ENCODE assay signal across 14 cellular contexts in the genomic region with DNA sequence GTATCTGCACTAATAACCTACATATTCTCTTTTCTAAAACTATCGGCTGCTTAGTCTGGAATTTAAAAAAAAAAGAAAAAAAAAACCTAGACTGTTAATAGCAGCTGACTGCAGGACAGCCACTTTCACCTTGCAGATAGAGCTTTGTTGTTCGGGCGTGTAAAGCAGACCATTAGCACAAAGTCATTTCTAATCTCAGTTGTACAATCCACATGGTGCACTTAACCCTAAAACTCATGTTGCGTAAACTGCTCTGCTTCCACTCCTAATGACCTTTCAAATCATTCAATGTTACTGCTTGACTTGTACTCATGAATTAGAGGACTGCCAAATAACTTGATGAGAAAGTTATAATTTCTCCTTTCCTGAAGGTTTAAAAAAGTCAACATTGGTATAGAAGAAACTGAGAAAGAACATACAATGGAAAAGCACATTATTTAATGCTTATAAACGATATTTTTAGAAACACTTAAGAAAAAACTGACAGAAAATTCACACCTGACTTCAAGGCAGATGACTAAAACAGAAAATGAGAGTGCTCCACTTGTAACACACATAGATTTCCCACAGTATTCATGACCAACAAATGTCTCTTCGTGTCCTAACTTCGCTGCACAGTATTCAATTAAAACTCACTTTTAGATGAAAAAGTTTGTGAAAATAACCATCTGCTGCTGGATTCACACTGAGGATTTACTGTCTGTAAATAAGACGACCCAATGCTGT. TPM values are rescaled to one million over a fixed set of nuclear protein-coding genes. Genes with fewer than 3 reads are reported as not detected.
DNase-seq lines count a peak whose midpoint lies in the region; ATAC-seq, FAIRE-seq and TF ChIP-seq lines count a peak whose summit lies in the region.
"Had no signal": no experiment of that assay in that cellular context is flagged by ENCODE, and none has a peak within 500 bp of the region (broad histone marks: within the 10 kb centered on the region; RNA-seq: fewer than 3 reads in every experiment).

No MANE protein-coding gene starts in this region.

- no peak for TF ChIP-seq EP300 in GM12878 (IDR thresholded peaks at IDR 0.05; ENCODE audit: borderline replicate concordance in 1 of 2, control insufficient read depth in 1 of 2, low read depth in 2 of 2, low read length in 2 of 2)

- intact Hi-C loops in A673 (cut with micrococcal nuclease; ENCODE audit: unreplicated experiment): no loop called here
- intact Hi-C loops in GM12878 (cut with micrococcal nuclease; ENCODE audit: unreplicated experiment): no loop called here

- RAD21 ChIA-PET in GM12878 (lab: Charles Lee; ENCODE audit: unreplicated experiment): no interaction called here

- TSS peak; percentile 24 for BruUV-seq in A673 (replicated peaks; lab: Mats Ljungman, UMichigan)
- no TSS peak for BruUV-seq in GM12878 (replicated peaks; lab: Mats Ljungman, UMichigan)

- TF ChIP-seq CTCF in A673 (conservative IDR thresholded peaks at IDR 0.05; ENCODE audit: low read depth, low read length): no peak
- no peak for TF ChIP-seq CTCF in HFF-Myc (IDR thresholded peaks at IDR 0.05; ENCODE audit: low read depth, low read length, missing control alignments)
- TF ChIP-seq CTCF in GM12878 (IDR thresholded peaks at IDR 0.05 in 2 of 3, conservative IDR thresholded peaks at IDR 0.05 in 1 of 3; ENCODE audit: control insufficient read depth in 2 of 3, extremely low read depth in 1 of 3, insufficient read depth in 1 of 3, low read depth in 3 of 3, low read length in 3 of 3): no peak

- no peaks in the 10 kb centered on the region for H4K20me1 ChIP-seq in GM12878 (ENCODE audit: control insufficient read depth, insufficient read depth)

- no peak overlapping the region for H3K9ac ChIP-seq in GM12878 (ENCODE audit: control insufficient read depth, insufficient read depth, low read length)

- CTCF ChIA-PET in A673 (lab: Charles Lee): no interaction called here
- CTCF ChIA-PET in GM12878 (lab: Yijun Ruan, JAX): no interaction called here

- POLR2A ChIA-PET in A673 (lab: Charles Lee; ENCODE audit: low non-redundant PET): no interaction called here
- POLR2A ChIA-PET in GM12878 (lab: Charles Lee): no interaction called here

- H3K79me2 ChIP-seq in GM12878 (ENCODE audit: control insufficient read depth, insufficient read depth, low read length): no peaks in the 10 kb centered on the region

- DNase-seq in A673 (ENCODE audit: low spot score) (no peak), HFF-Myc (ENCODE audit: extremely low read depth, low read depth) (no peak), GM12878 (ENCODE audit: low read depth, low spot score) (no peak), left lobe of liver (ENCODE audit: low spot score) (no peak), NCI-H2081 (lab: John Stamatoyannopoulos, UW) (no peak), DMS153 treated with DMSO at 0.1 percent for 48 hours (lab: John Stamatoyannopoulos, UW; ENCODE audit: unreplicated experiment) (no peak), iPS-NIHi11 (ENCODE audit: low spot score) (no peak)
- DNase-seq: activated T-cell treated with anti-CD3 and anti-CD28 coated beads, Interleukin-2, amount 50 U/mL, for 72 hours; NK-92 treated with Interleukin-12 subunit alpha and Interleukin-12 subunit beta, amount 100 ng/mL, for 24 hours; occipital lobe had no signal

- no peak overlapping the region for H2AFZ ChIP-seq in GM12878 (ENCODE audit: control insufficient read depth, low read depth, low read length)

- H3K27ac ChIP-seq in A673 (ENCODE audit: low read depth, low read length, poor library complexity, severe bottlenecking) (no peak overlapping the region), GM12878 (ENCODE audit: control insufficient read depth, insufficient read depth) (no peak overlapping the region)
- H3K27ac ChIP-seq: C4-2B had no signal

- in situ Hi-C loops in GM12878 (cut with MboI): no loop called here

- no peak for TF ChIP-seq RAD21 in GM12878 (IDR thresholded peaks at IDR 0.05; ENCODE audit: insufficient read depth, low read depth, low read length)

- TF ChIP-seq POLR2A in GM12878 (IDR thresholded peaks at IDR 0.05; ENCODE audit: low read depth, low read length): no peak

- ATAC-seq in GM12878 (peak; percentile 36; the same call in 1 of the 3 replicates), left lobe of liver (peak; percentile 10), HG02870 (IDR thresholded peaks at IDR 0.05; ENCODE audit: unreplicated experiment) (no peak)
- ATAC-seq: activated T-cell treated with anti-CD3 and anti-CD28 coated beads, Interleukin-2, amount 50 U/mL, for 72 hours had no signal

- peaks cover 55% of the 10 kb centered on the region for H3K27me3 ChIP-seq in A673 (replicated peaks; ENCODE audit: insufficient read depth, low read depth, low read length, poor library complexity)
- H3K27me3 ChIP-seq in GM12878 (replicated peaks in 1 of 2; ENCODE audit: control insufficient read depth in 2 of 2, insufficient read depth in 2 of 2, low read length in 1 of 2): peaks cover 0 to 2% of the 10 kb centered on the region in 2 experiments; a peak in 2 of 4 replicates

- 51% methylated on average over 8 of the region's 8 CpGs for WGBS in GM12878 (ENCODE audit: insufficient coverage, insufficient replicate concordance, low lambda C conversion rate, missing lambda C conversion rate)

- H3K36me3 ChIP-seq in A673 (ENCODE audit: insufficient read depth, low read length, poor library complexity, severe bottlenecking) (no peaks in the 10 kb centered on the region), GM12878 (ENCODE audit: control insufficient read depth in 2 of 2, insufficient read depth in 2 of 2, low read length in 1 of 2) (no peaks in the 10 kb centered on the region)

- SMC1A ChIA-PET in GM12878 (lab: Charles Lee; ENCODE audit: uncharacterized antibody, unreplicated experiment): no interaction called here

- H3K4me3 ChIP-seq in A673 (ENCODE audit: low read depth, low read length, poor library complexity, severe bottlenecking) (peak overlapping the region; percentile 51), HFF-Myc (replicated peaks; ENCODE audit: low read depth, low read length) (peak overlapping the region; percentile 87), GM12878 (no peak overlapping the region)

- H3K4me1 ChIP-seq in A673 (ENCODE audit: insufficient read depth, low read length, poor library complexity, severe bottlenecking) (peaks cover 4% of the 10 kb centered on the region), GM12878 (ENCODE audit: control insufficient read depth, insufficient read depth, low read length) (no peaks in the 10 kb centered on the region)

- no peaks in the 10 kb centered on the region for H3K9me3 ChIP-seq in A673 (ENCODE audit: low read depth, low read length, poor library complexity, severe bottlenecking)
- peaks cover 3% of the 10 kb centered on the region; the same call in 2 of the 3 replicates for H3K9me3 ChIP-seq in GM12878 (replicated peaks; ENCODE audit: control insufficient read depth, insufficient read depth, low read length)

- no peak overlapping the region for H3K4me2 ChIP-seq in GM12878 (ENCODE audit: control insufficient read depth, insufficient read depth)

- no peak for FAIRE-seq in GM12878 (lab: Jason Lieb, UNC)
- FAIRE-seq: colon, GM12892 had no signal

TF ChIP-seq in GM12878, 131 proteins besides CTCF, POLR2A, EP300 and RAD21:
- peak; percentile 28; the same call in 1 of the 2 replicates for TF ChIP-seq RELB (IDR thresholded peaks at IDR 0.05; ENCODE audit: low read depth)
- TF ChIP-seq SMAD1 (IDR thresholded peaks at IDR 0.05; ENCODE audit: low read depth, partially characterized antibody): no peak
- 0 out of 2 replicates have a peak, but pooled peaks have one; percentile 29 for TF ChIP-seq ZNF217 (IDR thresholded peaks at IDR 0.05)
- no peak for TF ChIP-seq STAT3 (IDR thresholded peaks at IDR 0.05; ENCODE audit: low read depth, low read length)
- peak; percentile 34 for TF ChIP-seq MEF2B (IDR thresholded peaks at IDR 0.05; ENCODE audit: partially characterized antibody, poor library complexity, severe bottlenecking)
- 0 out of 2 replicates have a peak, but pooled peaks have one; percentile 22 for TF ChIP-seq DPF2 (IDR thresholded peaks at IDR 0.05)
- peak; percentile 33; the same call in 1 of the 2 replicates for TF ChIP-seq MTA2 (IDR thresholded peaks at IDR 0.05; ENCODE audit: low read depth)

RNA-seq across cellular contexts. Expression of gene CDH2, which starts 2.6 kb away (rescaled TPM):
- total RNA-seq in A673 (2021) (15.0 and 30.2 TPM in 2 replicates), GM12878 (2014; rRNA removed) (0.06 TPM in 1 of 2 replicates, not detected in the other), GM12878 (2014; rRNA removed; fragmentation: Illumina TruSeq; extraction: Trizol) (not detected in 2 replicates), GM12878 (2021) (0.18 and 0.19 TPM in 2 replicates), left lobe of liver (34.2 TPM)
- not detected in 2 replicates for total RNA-seq in GM12878 (2013; cell fraction: nucleolus; rRNA removed)
- polyA plus RNA-seq in GM12878 (2011; ENCODE audit: low read depth): not detected
- polyA plus RNA-seq in GM12878 (2011; rRNA removed) (0.03 TPM in 2 replicates), GM12878 (2014; fragmentation: Illumina TruSeq; extraction: Trizol) (not detected in 2 replicates), GM12878 (2014; fragmentation: Nextera tagmentation; extraction: Ambion mirVana) (not detected), GM12878 (2014; rRNA removed) (0.01 TPM in 1 of 2 replicates, not detected in the other), GM12878 (2016; fragmentation: Nextera tagmentation; extraction: Ambion mirVana) (under 1 TPM; 0.05 to 0.25 TPM)
- 0.02 TPM in 1 of 2 replicates, not detected in the other for polyA plus RNA-seq in GM12878 (2011; cell fraction: cytosol; rRNA removed)
- not detected in 2 replicates for polyA plus RNA-seq in GM12878 (2011; cell fraction: nucleus; rRNA removed)
- polyA plus RNA-seq in GM12878 (2012): 0.11 and 0.18 TPM in 2 replicates
- polyA minus RNA-seq in GM12878 (2011; rRNA and poly(A)+ RNA removed): 0.07 TPM in 1 of 2 replicates, not detected in the other
- polyA minus RNA-seq in GM12878 (2011; cell fraction: cytosol; rRNA and poly(A)+ RNA removed): not detected in 2 replicates
- polyA minus RNA-seq in GM12878 (2011; cell fraction: nucleus; rRNA and poly(A)+ RNA removed): not detected in 2 replicates

Comparison
In these comparisons a context has a peak if more than half of its experiments do, and no peak if none do; other contexts are left out.
1. RNA of gene CDH2, which starts 2.6 kb away (total RNA-seq): 34.2 TPM in left lobe of liver (single experiment) and 15.0 to 30.2 TPM in A673; 0.06 to 0.19 TPM in GM12878; every median in the first group is over 10 times any median in the second.